ENCODE assay signal across 38 cellular contexts in the genomic region with DNA sequence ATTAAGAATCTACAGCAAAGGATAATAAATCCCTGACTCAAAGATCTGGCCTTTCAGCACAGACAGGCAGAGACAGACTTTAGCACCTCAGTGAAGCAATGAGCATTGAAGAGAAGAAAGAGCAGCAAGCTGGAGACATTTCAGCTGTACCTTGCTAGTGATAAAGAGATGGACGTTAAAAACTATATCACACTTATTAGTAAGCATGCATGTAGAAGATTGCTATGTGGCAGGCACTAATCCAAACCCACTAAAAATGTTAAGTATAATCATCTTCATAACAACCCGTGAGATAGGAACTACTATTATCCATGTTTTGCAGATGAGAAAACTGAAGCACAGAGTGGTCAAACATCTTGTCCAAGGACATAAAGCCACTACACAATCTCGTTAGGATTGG.
"Had no signal": no experiment of that assay in that cellular context is flagged by ENCODE, and none has a peak within 500 bp of the region (broad histone marks: within the 10 kb centered on the region; RNA-seq: fewer than 3 reads in every experiment).

No MANE protein-coding gene starts in this region.

- H3K36me3 Mint-ChIP-seq: activated naive CD4-positive, alpha-beta T cell treated with anti-CD3 and anti-CD28 coated beads, Interleukin-2, amount 10 ng/mL, durations not matched to agents 7 days and 5 days; activated naive CD4-positive, alpha-beta T cell treated with anti-CD3 and anti-CD28 coated beads, Interleukin-2, amount 50 U/mL, for 24 hours; activated naive CD4-positive, alpha-beta T cell treated with anti-CD3 and anti-CD28 coated beads, Interleukin-2, amount 50 U/mL, for 72 hours; activated naive CD8-positive, alpha-beta T cell; activated naive CD8-positive, alpha-beta T cell treated with anti-CD3 and anti-CD28 coated beads for 36 hours; activated naive CD8-positive, alpha-beta T cell treated with anti-CD3 and anti-CD28 coated beads, Interleukin-2, amount 10 ng/mL, durations not matched to agents 7 days and 5 days; brain had no signal

- H3K36me3 ChIP-seq: adrenal gland, ascending aorta, brain microvascular endothelial cell, breast epithelium, cardiac muscle cell had no signal

- H3K9me3 Mint-ChIP-seq: activated naive CD4-positive, alpha-beta T cell treated with anti-CD3 and anti-CD28 coated beads, Interleukin-2, amount 50 U/mL, for 24 hours had no signal

- H3K27ac Mint-ChIP-seq: activated naive CD4-positive, alpha-beta T cell treated with anti-CD3 and anti-CD28 coated beads for 36 hours; activated naive CD4-positive, alpha-beta T cell treated with anti-CD3 and anti-CD28 coated beads, Interleukin-2, amount 10 ng/mL, durations not matched to agents 7 days and 5 days; activated naive CD4-positive, alpha-beta T cell treated with anti-CD3 and anti-CD28 coated beads, Interleukin-2, amount 50 U/mL, for 24 hours; activated naive CD4-positive, alpha-beta T cell treated with anti-CD3 and anti-CD28 coated beads, Interleukin-2, amount 50 U/mL, for 72 hours; activated naive CD8-positive, alpha-beta T cell; activated naive CD8-positive, alpha-beta T cell treated with anti-CD3 and anti-CD28 coated beads for 36 hours; activated naive CD8-positive, alpha-beta T cell treated with anti-CD3 and anti-CD28 coated beads, Interleukin-2, amount 10 ng/mL, durations not matched to agents 7 days and 5 days; activated naive CD8-positive, alpha-beta T cell treated with anti-CD3 and anti-CD28 coated beads, Interleukin-2, amount 50 U/mL, for 24 hours; activated T-cell treated with anti-CD3 and anti-CD28 coated beads, Interleukin-2, amount 50 U/mL, for 24 hours; activated T-cell treated with anti-CD3 and anti-CD28 coated beads, Interleukin-2, amount 50 U/mL, for 72 hours; activated T-helper 1 cell treated with anti-CD3 and anti-CD28 coated beads, Interleukin-12 subunit alpha, Interleukin-12 subunit beta, Interleukin-2, Interleukin-4 antibody, amounts not matched to agents 30 ng/mL and 10 ng/mL and 1 ng/mL, durations not matched to agents 14 hours and 24 hours and 36 hours; activated T-helper 17 cell treated with anti-CD3 and anti-CD28 coated beads, Interleukin-2, amount 50 U/mL, for 72 hours; activated T-helper 2 cell treated with anti-CD3 and anti-CD28 coated beads, Interferon-gamma antibody, Interleukin-2, Interleukin-4, amounts not matched to agents 10 μg/mL and 5 μg/mL and 100 μg/mL, durations not matched to agents 14 hours and 24 hours and 36 hours; brain had no signal

- H3K27me3 ChIP-seq: adrenal gland, ascending aorta, body of pancreas, brain microvascular endothelial cell, breast epithelium, cardiac muscle cell had no signal

- H3K4me3 Mint-ChIP-seq: activated naive CD4-positive, alpha-beta T cell treated with anti-CD3 and anti-CD28 coated beads for 36 hours; activated naive CD4-positive, alpha-beta T cell treated with anti-CD3 and anti-CD28 coated beads, Interleukin-2, amount 10 ng/mL, durations not matched to agents 7 days and 5 days; activated naive CD4-positive, alpha-beta T cell treated with anti-CD3 and anti-CD28 coated beads, Interleukin-2, amount 50 U/mL, for 24 hours; activated naive CD8-positive, alpha-beta T cell; activated naive CD8-positive, alpha-beta T cell treated with anti-CD3 and anti-CD28 coated beads for 36 hours; activated naive CD8-positive, alpha-beta T cell treated with anti-CD3 and anti-CD28 coated beads, Interleukin-2, amount 10 ng/mL, durations not matched to agents 7 days and 5 days; activated naive CD8-positive, alpha-beta T cell treated with anti-CD3 and anti-CD28 coated beads, Interleukin-2, amount 50 U/mL, for 24 hours; activated T-cell treated with anti-CD3 and anti-CD28 coated beads, Interleukin-2, amount 50 U/mL, for 24 hours; activated T-cell treated with anti-CD3 and anti-CD28 coated beads, Interleukin-2, amount 50 U/mL, for 4 hours; activated T-cell treated with anti-CD3 and anti-CD28 coated beads, Interleukin-2, amount 50 U/mL, for 72 hours; activated T-helper 1 cell treated with anti-CD3 and anti-CD28 coated beads, Interleukin-12 subunit alpha, Interleukin-12 subunit beta, Interleukin-2, Interleukin-4 antibody, amounts not matched to agents 30 ng/mL and 10 ng/mL and 1 ng/mL, durations not matched to agents 14 hours and 24 hours and 36 hours; activated T-helper 17 cell treated with anti-CD3 and anti-CD28 coated beads, Interleukin-2, amount 50 U/mL, for 72 hours; brain; central memory CD8-positive, alpha-beta T cell had no signal

- H3K4me1 Mint-ChIP-seq: activated naive CD4-positive, alpha-beta T cell treated with anti-CD3 and anti-CD28 coated beads, Interleukin-2, amount 10 ng/mL, durations not matched to agents 7 days and 5 days; activated naive CD4-positive, alpha-beta T cell treated with anti-CD3 and anti-CD28 coated beads, Interleukin-2, amount 50 U/mL, for 24 hours; activated naive CD8-positive, alpha-beta T cell treated with anti-CD3 and anti-CD28 coated beads for 36 hours; activated naive CD8-positive, alpha-beta T cell treated with anti-CD3 and anti-CD28 coated beads, Interleukin-2, amount 10 ng/mL, durations not matched to agents 7 days and 5 days; activated naive CD8-positive, alpha-beta T cell treated with anti-CD3 and anti-CD28 coated beads, Interleukin-2, amount 50 U/mL, for 24 hours; activated T-helper 17 cell treated with anti-CD3 and anti-CD28 coated beads, Interleukin-2, amount 50 U/mL, for 72 hours; central memory CD8-positive, alpha-beta T cell had no signal

- H3K4me1 ChIP-seq: adrenal gland, ascending aorta, body of pancreas, breast epithelium had no signal

- DNase-seq: activated effector memory CD4-positive, alpha-beta T cell treated with anti-CD3 and anti-CD28 coated beads, Interleukin-2, amount 50 U/mL, for 16 hours; activated effector memory CD4-positive, alpha-beta T cell treated with Interleukin-2 at 50 U/mL for 16 hours; activated gamma-delta T cell; activated gamma-delta T cell treated with Interleukin-2 at 50 U/mL for 16 hours; activated naive CD4-positive, alpha-beta T cell; activated naive CD4-positive, alpha-beta T cell treated with anti-CD3 and anti-CD28 coated beads for 36 hours; activated naive CD4-positive, alpha-beta T cell treated with anti-CD3 and anti-CD28 coated beads, Interleukin-2, amount 10 ng/mL, durations not matched to agents 7 days and 5 days; activated naive CD4-positive, alpha-beta T cell treated with anti-CD3 and anti-CD28 coated beads, Interleukin-2, amount 50 U/mL, for 16 hours; activated naive CD4-positive, alpha-beta T cell treated with Interleukin-2 at 50 U/mL for 16 hours; activated naive CD8-positive, alpha-beta T cell treated with anti-CD3 and anti-CD28 coated beads for 36 hours; activated naive CD8-positive, alpha-beta T cell treated with anti-CD3 and anti-CD28 coated beads, Interleukin-2, amount 10 ng/mL, durations not matched to agents 7 days and 5 days; activated naive CD8-positive, alpha-beta T cell treated with anti-CD3 and anti-CD28 coated beads, Interleukin-2, amount 50 U/mL, for 24 hours; activated T-cell treated with anti-CD3 and anti-CD28 coated beads, Interleukin-2, amount 50 U/mL, for 1 hour; activated T-cell treated with anti-CD3 and anti-CD28 coated beads, Interleukin-2, amount 50 U/mL, for 24 hours; activated T-cell treated with anti-CD3 and anti-CD28 coated beads, Interleukin-2, amount 50 U/mL, for 4 hours; activated T-cell treated with anti-CD3 and anti-CD28 coated beads, Interleukin-2, amount 50 U/mL, for 48 hours; activated T-cell treated with anti-CD3 and anti-CD28 coated beads, Interleukin-2, amount 50 U/mL, for 72 hours; adrenal gland; amniotic stem cell; amygdala; anterior cingulate cortex; aorta; body of pancreas; brain microvascular endothelial cell; caudate nucleus; central memory CD4-positive, alpha-beta T cell; cerebellar nuclear complex had no signal

- H3K27me3 Mint-ChIP-seq: activated naive CD4-positive, alpha-beta T cell treated with anti-CD3 and anti-CD28 coated beads, Interleukin-2, amount 10 ng/mL, durations not matched to agents 7 days and 5 days; activated naive CD4-positive, alpha-beta T cell treated with anti-CD3 and anti-CD28 coated beads, Interleukin-2, amount 50 U/mL, for 24 hours; activated naive CD8-positive, alpha-beta T cell; activated naive CD8-positive, alpha-beta T cell treated with anti-CD3 and anti-CD28 coated beads for 36 hours; activated naive CD8-positive, alpha-beta T cell treated with anti-CD3 and anti-CD28 coated beads, Interleukin-2, amount 10 ng/mL, durations not matched to agents 7 days and 5 days; activated naive CD8-positive, alpha-beta T cell treated with anti-CD3 and anti-CD28 coated beads, Interleukin-2, amount 50 U/mL, for 24 hours; activated T-cell treated with anti-CD3 and anti-CD28 coated beads, Interleukin-2, amount 50 U/mL, for 24 hours; activated T-helper 17 cell treated with anti-CD3 and anti-CD28 coated beads, Interleukin-2, amount 50 U/mL, for 72 hours; brain; central memory CD8-positive, alpha-beta T cell had no signal

- H3K9me3 ChIP-seq: adrenal gland, ascending aorta, body of pancreas had no signal

- ATAC-seq: activated naive CD4-positive, alpha-beta T cell treated with anti-CD3 and anti-CD28 coated beads, Interleukin-2, amount 50 U/mL, for 72 hours; activated naive CD8-positive, alpha-beta T cell treated with anti-CD3 and anti-CD28 coated beads, Interleukin-2, amount 50 U/mL, for 24 hours; activated T-cell treated with anti-CD3 and anti-CD28 coated beads, Interleukin-2, amount 50 U/mL, for 4 hours; activated T-cell treated with anti-CD3 and anti-CD28 coated beads, Interleukin-2, amount 50 U/mL, for 72 hours; activated T-helper 17 cell treated with anti-CD3 and anti-CD28 coated beads, Interleukin-2, amount 50 U/mL, for 72 hours; body of pancreas had no signal

- H3K4me3 ChIP-seq: adrenal gland, ascending aorta, body of pancreas, breast epithelium, cardiac muscle cell had no signal

- H3K27ac ChIP-seq: adrenal gland, ascending aorta, body of pancreas, brain microvascular endothelial cell, breast epithelium, cardiac muscle cell had no signal
